Comparison of ENCODE assay signal across 17 cellular contexts in the genomic region with DNA sequence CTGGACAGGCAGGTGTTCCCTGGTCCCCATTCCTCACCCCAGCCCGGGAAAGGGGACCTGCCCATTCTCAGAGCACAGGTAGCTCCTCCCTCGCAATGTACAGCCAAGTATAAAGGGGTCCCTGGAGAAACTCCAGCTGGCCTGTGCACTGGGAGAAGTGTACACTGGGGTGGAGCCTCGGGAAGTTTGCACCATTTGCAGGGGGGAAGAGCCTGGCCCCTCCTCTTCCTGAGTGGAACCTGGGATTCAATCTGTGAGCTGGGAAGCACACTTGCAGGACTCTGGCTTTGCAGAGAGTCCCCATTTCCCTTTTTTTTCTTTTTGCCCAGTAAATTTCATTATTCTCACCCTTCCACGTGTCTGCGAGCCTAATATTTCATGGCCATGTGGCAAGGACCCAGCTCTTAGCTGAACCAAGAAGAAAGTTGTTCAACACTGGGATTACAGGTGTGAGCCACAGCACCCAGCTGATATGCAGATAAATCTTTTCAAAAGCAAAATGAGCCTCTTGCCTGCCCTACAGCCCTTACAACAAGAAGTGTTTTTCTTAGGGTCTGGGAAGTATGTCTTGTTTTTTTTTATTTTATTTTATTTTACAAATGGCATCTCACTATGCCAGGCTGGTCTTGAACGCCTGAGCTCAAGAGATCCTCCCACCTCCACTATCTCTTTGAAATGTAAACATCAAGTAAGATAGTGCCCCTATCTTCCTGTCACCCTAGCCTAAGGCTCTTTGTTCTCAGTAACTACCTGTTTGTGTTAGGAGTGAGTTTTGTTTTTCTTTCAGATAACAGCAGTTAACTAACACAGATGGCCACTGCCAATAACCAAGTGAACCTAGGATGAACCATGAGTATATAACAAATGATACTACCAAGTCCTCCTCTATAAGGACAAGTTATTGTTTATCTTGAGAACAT.
"Had no signal": no experiment of that assay in that cellular context is flagged by ENCODE, and none has a peak within 500 bp of the region (broad histone marks: within the 10 kb centered on the region; RNA-seq: fewer than 3 reads in every experiment).

No MANE protein-coding gene starts in this region.

- H3K27me3 Mint-ChIP-seq: effector memory CD8-positive, alpha-beta T cell; stimulated activated memory B cell treated with anti-CD40 and anti-IgM and Interleukin-4, amounts not matched to agents 10 μg/mL and 1 μg/mL and 100 μg/mL, for 72 hours had no signal

- H3K36me3 Mint-ChIP-seq: stimulated activated memory B cell treated with anti-CD40 and anti-IgM and Interleukin-4, amounts not matched to agents 10 μg/mL and 1 μg/mL and 100 μg/mL, for 72 hours had no signal

- ATAC-seq: effector memory CD8-positive, alpha-beta T cell; naive thymus-derived CD4-positive, alpha-beta T cell; stimulated activated memory B cell treated with anti-CD40 and anti-IgM and Interleukin-4, amounts not matched to agents 10 μg/mL and 1 μg/mL and 100 μg/mL, for 72 hours had no signal

- H3K4me3 ChIP-seq: adrenal gland, hepatocyte, lung, right atrium auricular region, smooth muscle cell, tibial nerve had no signal

- H3K27ac Mint-ChIP-seq: immature natural killer cell; stimulated activated memory B cell treated with anti-CD40 and anti-IgM and Interleukin-4, amounts not matched to agents 10 μg/mL and 1 μg/mL and 100 μg/mL, for 72 hours had no signal

- DNase-seq: activated CD4-positive, CD25-positive, alpha-beta regulatory T cell; activated naive CD4-positive, alpha-beta T cell treated with anti-CD3 and anti-CD28 coated beads, Interleukin-2, amount 50 U/mL, for 16 hours; activated T-cell treated with anti-CD3 and anti-CD28 coated beads, Interleukin-2, amount 50 U/mL, for 1 hour; adrenal gland; central memory CD4-positive, alpha-beta T cell; effector memory CD8-positive, alpha-beta T cell; immature natural killer cell; naive thymus-derived CD4-positive, alpha-beta T cell; posterior cingulate gyrus; T-helper 2 cell had no signal

- H3K27ac ChIP-seq: adrenal gland, hepatocyte, neutrophil, right atrium auricular region, tibial nerve had no signal

- H3K4me1 Mint-ChIP-seq: immature natural killer cell; stimulated activated memory B cell treated with anti-CD40 and anti-IgM and Interleukin-4, amounts not matched to agents 10 μg/mL and 1 μg/mL and 100 μg/mL, for 72 hours had no signal

- H3K27me3 ChIP-seq: adrenal gland, hepatocyte, neutrophil, right atrium auricular region, tibial nerve had no signal

- H3K4me3 Mint-ChIP-seq: effector memory CD8-positive, alpha-beta T cell; immature natural killer cell; naive thymus-derived CD4-positive, alpha-beta T cell; stimulated activated memory B cell treated with anti-CD40 and anti-IgM and Interleukin-4, amounts not matched to agents 10 μg/mL and 1 μg/mL and 100 μg/mL, for 72 hours had no signal

- H3K36me3 ChIP-seq: adrenal gland, neutrophil, right atrium auricular region, tibial nerve had no signal

- H3K4me1 ChIP-seq: adrenal gland, right atrium auricular region, tibial nerve had no signal
